13 cellular contexts compared by ENCODE assay signal in the genomic region with DNA sequence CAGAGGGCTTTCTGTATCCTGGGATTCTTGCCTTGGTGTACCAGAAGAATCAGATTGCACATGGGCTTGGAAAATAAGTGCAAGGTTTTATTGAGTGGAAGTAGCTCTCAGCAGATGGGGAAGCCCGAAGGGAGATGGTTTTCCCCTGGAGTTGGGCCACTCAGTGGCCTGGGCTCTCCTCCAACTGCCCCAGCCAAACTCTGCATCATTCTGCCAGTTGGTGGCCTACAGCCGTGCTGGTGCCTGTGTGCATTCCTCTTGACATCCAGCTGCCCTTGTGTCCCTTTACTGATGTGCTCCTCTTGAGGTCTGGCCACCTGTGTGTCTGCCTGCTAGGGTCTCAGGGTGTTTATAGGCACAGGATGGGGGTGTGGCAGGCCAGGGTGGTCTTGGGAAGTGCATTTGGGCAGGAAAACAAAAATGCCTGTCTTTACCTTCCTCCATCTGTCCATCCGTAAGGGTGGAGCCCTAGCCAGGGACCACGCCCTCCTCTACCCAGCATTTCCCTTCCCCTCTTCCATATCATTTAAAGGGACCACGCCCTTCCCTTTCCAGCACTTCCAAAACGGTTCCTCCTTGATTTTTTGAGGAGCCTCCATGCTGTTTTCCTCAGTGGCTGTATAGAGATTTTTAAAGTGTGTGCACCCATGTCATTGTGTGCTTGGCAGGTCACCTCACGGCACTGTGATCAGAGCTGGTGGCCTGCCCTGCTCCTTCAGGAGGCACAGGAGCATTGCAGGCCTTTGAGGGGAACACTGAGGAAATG. TPM values are rescaled to one million over a fixed set of nuclear protein-coding genes. Genes with fewer than 3 reads are reported as not detected.
DNase-seq lines count a peak whose midpoint lies in the region; ATAC-seq, FAIRE-seq and TF ChIP-seq lines count a peak whose summit lies in the region.
"Had no signal": no experiment of that assay in that cellular context is flagged by ENCODE, and none has a peak within 500 bp of the region (broad histone marks: within the 10 kb centered on the region; RNA-seq: fewer than 3 reads in every experiment).

No MANE protein-coding gene starts in this region.

- no peak overlapping the region for H3K18ac ChIP-seq in mesendoderm (ENCODE audit: low read length)

- H3K27me3 ChIP-seq in mesendoderm (ENCODE audit: insufficient read depth, low read length, poor library complexity) = no peaks in the 10 kb centered on the region

- no peak overlapping the region for H4K8ac ChIP-seq in mesendoderm (ENCODE audit: low read depth, low read length)

- no peak overlapping the region for H3K9ac ChIP-seq in mesendoderm (ENCODE audit: low read length)

- no peak overlapping the region for H2BK120ac ChIP-seq in mesendoderm (ENCODE audit: low read depth, low read length)

- no CpG with 5 or more reads among the region's 7 CpGs for WGBS in mesendoderm (ENCODE audit: extremely low coverage, insufficient coverage, low lambda C conversion rate)

- H3K4ac ChIP-seq in mesendoderm (ENCODE audit: low read depth, low read length) = no peak overlapping the region

- H3K36me3 ChIP-seq in mesendoderm (ENCODE audit: control insufficient read depth, insufficient read depth, low read length) = peaks cover 3% of the 10 kb centered on the region

- no peak overlapping the region for H3K23ac ChIP-seq in mesendoderm (ENCODE audit: low read length)

- ATAC-seq in GM18511 (IDR thresholded peaks at IDR 0.05; ENCODE audit: unreplicated experiment) = no peak

- H4K5ac ChIP-seq in mesendoderm (ENCODE audit: low read length) = no peak overlapping the region

- TF ChIP-seq CTCF in foreskin fibroblast (IDR thresholded peaks at IDR 0.05; ENCODE audit: low read depth, low read length) = no peak

- H3K4me3 ChIP-seq in foreskin fibroblast (ENCODE audit: low read depth in 1 of 2, low read length in 2 of 2) = no peak overlapping the region
- H3K4me3 ChIP-seq in mesendoderm (ENCODE audit: low read length) = no peak overlapping the region

- H2BK15ac ChIP-seq in mesendoderm (replicated peaks; ENCODE audit: low read depth) = no peak overlapping the region

- FAIRE-seq in RCC 7860 (lab: Jason Lieb, UNC) = no peak
- FAIRE-seq: bronchial epithelial cell, TTC549 had no signal

- H3K27ac ChIP-seq in mesendoderm (ENCODE audit: low read depth, low read length) = no peak overlapping the region

- H3K79me2 ChIP-seq in mesendoderm (ENCODE audit: control insufficient read depth, insufficient read depth, low read length) = peaks cover 5% of the 10 kb centered on the region

- DNase-seq in DMS 273 (lab: John Stamatoyannopoulos, UW; ENCODE audit: unreplicated experiment) (peak; percentile 92), RPMI7951 (ENCODE audit: low read depth) (peak; percentile 85), foreskin fibroblast (peak; percentile 58 to 81), pons (ENCODE audit: low spot score) (peak; percentile 71), RCC 7860 (ENCODE audit: low spot score) (no peak), mesendoderm (no peak), NCI-H510A (lab: John Stamatoyannopoulos, UW) (no peak)
- DNase-seq: activated T-cell treated with anti-CD3 and anti-CD28 coated beads for 4 hours; NCI-H1092 treated with DMSO at 0.1 percent for 48 hours; stimulated activated CD4-positive, alpha-beta T cell treated with anti-CD3 and anti-CD28 coated beads, Interleukin-15, amount 100 ng/mL, for 24 hours had no signal

- H2BK5ac ChIP-seq in mesendoderm (ENCODE audit: low read length) = no peak overlapping the region

- H3K4me1 ChIP-seq in mesendoderm (ENCODE audit: control insufficient read depth, low read depth, low read length) = no peaks in the 10 kb centered on the region

- peaks cover 16% of the 10 kb centered on the region for H3K79me1 ChIP-seq in mesendoderm (ENCODE audit: low read length)

- no peak overlapping the region for H3K56ac ChIP-seq in mesendoderm (ENCODE audit: low read length)

- no peak overlapping the region for H2AK5ac ChIP-seq in mesendoderm (ENCODE audit: low read length)

- H3K4me2 ChIP-seq in mesendoderm (ENCODE audit: low read length) = no peak overlapping the region

RNA-seq across cellular contexts. Expression of gene SNAP47, which starts 18.9 kb away (rescaled TPM):
- 37.8 and 38.8 TPM in 2 replicates for total RNA-seq in RPMI7951 (2014; rRNA removed; shearing (Covaris generic))
- polyA plus RNA-seq in mesendoderm (2013, experiment 1 of 2) = 20.3 TPM
- 20.4 TPM for polyA plus RNA-seq in mesendoderm (2013, experiment 2 of 2)

RNA-seq across cellular contexts. Expression of gene JMJD4, which starts 19.1 kb away (rescaled TPM):
- 10.9 and 12.1 TPM in 2 replicates for total RNA-seq in RPMI7951 (2014; rRNA removed; shearing (Covaris generic))
- 10.8 TPM for polyA plus RNA-seq in mesendoderm (2013, experiment 1 of 2)
- 10.8 TPM for polyA plus RNA-seq in mesendoderm (2013, experiment 2 of 2)

Comparison
In these comparisons a context has a peak if more than half of its experiments do, and no peak if none do; other contexts are left out.
1. DNase-seq: peak in DMS 273 (single experiment), RPMI7951 (single experiment), foreskin fibroblast (2 of 2) and pons (single experiment); none in RCC 7860 (single experiment), mesendoderm (single experiment) and NCI-H510A (single experiment).